Comparison of ENCODE assay signal across 10 cellular contexts in genomic region chr9:104386425-104387069, GRCh38.
DNase-seq lines count a peak whose midpoint lies in the region; ATAC-seq, FAIRE-seq and TF ChIP-seq lines count a peak whose summit lies in the region.
"Had no signal": no experiment of that assay in that cellular context is flagged by ENCODE, and none has a peak within 500 bp of the region (broad histone marks: within the 10 kb centered on the region; RNA-seq: fewer than 3 reads in every experiment).

No MANE protein-coding gene starts in this region.

- no peaks in the 10 kb centered on the region for H3K9me3 ChIP-seq in GM12878 (replicated peaks; ENCODE audit: control insufficient read depth, insufficient read depth, low read length)
- H3K9me3 ChIP-seq in HepG2 (ENCODE audit: low read length), result no peaks in the 10 kb centered on the region
- no peaks in the 10 kb centered on the region for H3K9me3 ChIP-seq in CD4-positive, alpha-beta memory T cell (ENCODE audit: control insufficient read depth in 1 of 2, low read length in 2 of 2)

- WGBS in GM12878 (ENCODE audit: insufficient coverage, insufficient replicate concordance, low lambda C conversion rate, missing lambda C conversion rate), result 0% methylated on average over 1 of the region's 1 CpG
- 0% methylated on average over 1 of the region's 1 CpG for WGBS in HepG2 (ENCODE audit: low lambda C conversion rate)

- in situ Hi-C loops in GM12878 (cut with MboI) (loop anchor here (10.0 to 25.0 kb wide), 2 partner anchors 212 to 999 kb away; no protein-coding TSS in a partner anchor), HepG2 (cut with HindIII; ENCODE audit: extremely low pct_ligation_motif_present, low pct_unique_long_range_greater_than_20kb) (loop anchor here (5.0 kb wide), 1 partner anchor 209 kb away; no protein-coding TSS in a partner anchor)

- POLR2A ChIA-PET in GM12878 (lab: Charles Lee) (no interaction called here), HepG2 (lab: Yijun Ruan, JAX) (no interaction called here)
- POLR2A ChIA-PET in CD4-positive, alpha-beta memory T cell (lab: Charles Lee; ENCODE audit: partially characterized antibody), result no interaction called here

- DNase-seq in A172 (ENCODE audit: low spot score) (peak; percentile 64), NCI-H2107 treated with DMSO at 0.1 percent for 48 hours (lab: John Stamatoyannopoulos, UW; ENCODE audit: unreplicated experiment) (peak; percentile 72), GM12878 (ENCODE audit: low read depth, low spot score) (no peak), HepG2 (ENCODE audit: low spot score) (peak; percentile 16), ecto neural progenitor cell (ENCODE audit: low spot score) (no peak)
- DNase-seq in CD4-positive, alpha-beta memory T cell, result no peak

- H3K27me3 Mint-ChIP-seq in CD4-positive, alpha-beta memory T cell, result no peaks in the 10 kb centered on the region
- H3K27me3 Mint-ChIP-seq: stimulated activated naive CD8-positive, alpha-beta T cell treated with anti-CD3 and anti-CD28 coated beads, Interleukin-15, Interleukin-2, amounts not matched to agents 100 ng/mL and 50 ng/mL, for 24 hours had no signal

- H2AFZ ChIP-seq in GM12878 (ENCODE audit: control insufficient read depth, low read depth, low read length) (no peak overlapping the region), HepG2 (ENCODE audit: low read length) (no peak overlapping the region)

- peak; percentile 76 for TF ChIP-seq RAD21 in GM12878 (IDR thresholded peaks at IDR 0.05; ENCODE audit: insufficient read depth, low read depth, low read length)
- TF ChIP-seq RAD21 in HepG2 (CRISPR knock-in tag; IDR thresholded peaks at IDR 0.05), result peak; percentile 31; the same call in 1 of the 2 replicates

- no peaks in the 10 kb centered on the region for H4K20me1 ChIP-seq in GM12878 (ENCODE audit: control insufficient read depth, insufficient read depth)
- no peaks in the 10 kb centered on the region for H4K20me1 ChIP-seq in HepG2 (ENCODE audit: insufficient read depth, low read length)

- no peaks in the 10 kb centered on the region for H3K79me2 ChIP-seq in GM12878 (ENCODE audit: control insufficient read depth, insufficient read depth, low read length)
- H3K79me2 ChIP-seq in HepG2 (ENCODE audit: insufficient read depth, low read length), result no peaks in the 10 kb centered on the region

- no peak overlapping the region for H3K9ac ChIP-seq in GM12878 (ENCODE audit: control insufficient read depth, insufficient read depth, low read length)
- no peak overlapping the region for H3K9ac ChIP-seq in HepG2 (ENCODE audit: insufficient read depth, low read depth, low read length)

- SMC1A ChIA-PET in GM12878 (lab: Charles Lee; ENCODE audit: uncharacterized antibody, unreplicated experiment), result interaction anchor here (0.6 to 2.8 kb wide), 11 partner anchors 10 to 597 kb away, joined by 3 to 38 read pairs (median 3); no protein-coding TSS in a partner anchor

- no peak overlapping the region for H3K27ac ChIP-seq in GM12878 (ENCODE audit: control insufficient read depth, insufficient read depth)
- no peak overlapping the region for H3K27ac ChIP-seq in HepG2 (ENCODE audit: extremely low read length, insufficient read depth, low read length)
- H3K27ac ChIP-seq in CD4-positive, alpha-beta memory T cell (ENCODE audit: low read depth, low read length), result no peak overlapping the region

- no peaks in the 10 kb centered on the region for H3K36me3 ChIP-seq in GM12878 (ENCODE audit: control insufficient read depth in 2 of 2, insufficient read depth in 2 of 2, low read length in 1 of 2)
- no peaks in the 10 kb centered on the region for H3K36me3 ChIP-seq in HepG2 (replicated peaks in 1 of 2; ENCODE audit: control insufficient read depth in 1 of 2, insufficient read depth in 2 of 2, low read length in 2 of 2)
- no peaks in the 10 kb centered on the region for H3K36me3 ChIP-seq in CD4-positive, alpha-beta memory T cell (ENCODE audit: insufficient read depth, low read length)

- ATAC-seq in GM18498 (IDR thresholded peaks at IDR 0.05; ENCODE audit: unreplicated experiment), result peak; percentile 72
- ATAC-seq in HG03039 (IDR thresholded peaks at IDR 0.05; ENCODE audit: unreplicated experiment), result peak; percentile 62
- peak; percentile 74 for ATAC-seq in GM12878
- ATAC-seq in HepG2, result peak; percentile 80

- TF ChIP-seq CTCF in GM12878 (IDR thresholded peaks at IDR 0.05 in 2 of 3, conservative IDR thresholded peaks at IDR 0.05 in 1 of 3; ENCODE audit: control insufficient read depth in 2 of 3, extremely low read depth in 1 of 3, insufficient read depth in 1 of 3, low read depth in 3 of 3, low read length in 3 of 3) (peak; percentile 55 to 66 (median 64); a peak in 5 of 6 replicates), HepG2 (CRISPR knock-in tag; IDR thresholded peaks at IDR 0.05) (peak; percentile 69)

- H3K4me1 Mint-ChIP-seq in CD4-positive, alpha-beta memory T cell, result no peaks in the 10 kb centered on the region

- FAIRE-seq in GM12878 (lab: Jason Lieb, UNC), result peak; percentile 90
- FAIRE-seq in HepG2 (lab: Jason Lieb, UNC), result peak; percentile 23
- FAIRE-seq: colon had no signal

- peaks cover 0 to 1% (median 0%) of the 10 kb centered on the region in 8 donors for H3K9me3 Mint-ChIP-seq in CD4-positive, alpha-beta memory T cell
- H3K9me3 Mint-ChIP-seq: stimulated activated naive CD8-positive, alpha-beta T cell treated with anti-CD3 and anti-CD28 coated beads, Interleukin-15, Interleukin-2, amounts not matched to agents 100 ng/mL and 50 ng/mL, for 24 hours had no signal

- no peak overlapping the region for H3K4me2 ChIP-seq in GM12878 (ENCODE audit: control insufficient read depth, insufficient read depth)
- H3K4me2 ChIP-seq in HepG2 (ENCODE audit: low read depth, low read length), result no peak overlapping the region

- BruUV-seq in GM12878 (replicated peaks; lab: Mats Ljungman, UMichigan) (no TSS peak), HepG2 (replicated peaks; lab: Mats Ljungman, UMichigan) (no TSS peak)

- intact Hi-C loops in GM12878 (cut with micrococcal nuclease; ENCODE audit: unreplicated experiment) (loop anchor here (1.0 to 10.0 kb wide), 4 partner anchors 209 to 988 kb away; partner anchors contain the start of gene NIPSNAP3A), HepG2 (cut with micrococcal nuclease; ENCODE audit: unreplicated experiment) (loop anchor here (1.0 to 2.0 kb wide), 4 partner anchors 209 to 597 kb away; no protein-coding TSS in a partner anchor)
- intact Hi-C loops in CD4-positive, alpha-beta memory T cell (cut with micrococcal nuclease), result loop anchor here (5.0 kb wide), 1 partner anchor 989 kb away; no protein-coding TSS in a partner anchor

- RAD21 ChIA-PET in GM12878 (lab: Charles Lee; ENCODE audit: unreplicated experiment), result interaction anchor here (1.0 to 1.8 kb wide), 7 partner anchors 27 to 597 kb away, joined by 3 to 18 read pairs (median 4); no protein-coding TSS in a partner anchor

- H3K4me3 ChIP-seq in GM12878, result no peak overlapping the region
- no peak overlapping the region for H3K4me3 ChIP-seq in HepG2 (replicated peaks in 1 of 3; ENCODE audit: insufficient read depth in 1 of 3, low read depth in 2 of 3, low read length in 3 of 3)
- no peak overlapping the region for H3K4me3 ChIP-seq in CD4-positive, alpha-beta memory T cell (ENCODE audit: low read length in 2 of 2)

- TF ChIP-seq EP300 in GM12878 (IDR thresholded peaks at IDR 0.05; ENCODE audit: borderline replicate concordance in 1 of 2, control insufficient read depth in 1 of 2, low read depth in 2 of 2, low read length in 2 of 2) (no peak), HepG2 (IDR thresholded peaks at IDR 0.05; ENCODE audit: low read depth in 2 of 2, low read length in 2 of 2) (no peak), HepG2 (CRISPR knock-in tag; IDR thresholded peaks at IDR 0.05; ENCODE audit: borderline replicate concordance) (no peak)

- H3K27ac Mint-ChIP-seq in CD4-positive, alpha-beta memory T cell, result no peak overlapping the region
- H3K27ac Mint-ChIP-seq: stimulated activated naive CD8-positive, alpha-beta T cell treated with anti-CD3 and anti-CD28 coated beads, Interleukin-15, Interleukin-2, amounts not matched to agents 100 ng/mL and 50 ng/mL, for 24 hours had no signal

- no peak overlapping the region for H3K4me3 Mint-ChIP-seq in CD4-positive, alpha-beta memory T cell
- H3K4me3 Mint-ChIP-seq: stimulated activated naive CD8-positive, alpha-beta T cell treated with anti-CD3 and anti-CD28 coated beads, Interleukin-15, Interleukin-2, amounts not matched to agents 100 ng/mL and 50 ng/mL, for 24 hours had no signal

- TF ChIP-seq POLR2A in GM12878 (IDR thresholded peaks at IDR 0.05; ENCODE audit: low read depth, low read length), result no peak
- no peak for TF ChIP-seq POLR2A in HepG2 (IDR thresholded peaks at IDR 0.05; ENCODE audit: insufficient read depth in 1 of 2, low read depth in 2 of 2, low read length in 2 of 2)

- CTCF ChIA-PET in GM12878 (lab: Yijun Ruan, JAX) (interaction anchor here (0.8 to 4.3 kb wide), 21 partner anchors 10 to 1755 kb away, joined by 3 to 48 read pairs (median 3); no protein-coding TSS in a partner anchor), HepG2 (lab: Yijun Ruan, JAX; ENCODE audit: low intra/inter-chr PET ratio, low total read pairs) (interaction anchor here (0.8 to 1.9 kb wide), 2 partner anchors 210 to 989 kb away, joined by 3 to 17 read pairs; no protein-coding TSS in a partner anchor)
- CTCF ChIA-PET in CD4-positive, alpha-beta memory T cell (lab: Charles Lee; ENCODE audit: partially characterized antibody), result no interaction called here

- no peaks in the 10 kb centered on the region for H3K27me3 ChIP-seq in GM12878 (replicated peaks in 1 of 2; ENCODE audit: control insufficient read depth in 2 of 2, insufficient read depth in 2 of 2, low read length in 1 of 2)
- H3K27me3 ChIP-seq in HepG2 (ENCODE audit: control insufficient read depth in 1 of 2, insufficient read depth in 2 of 2, low read length in 2 of 2), result no peaks in the 10 kb centered on the region
- H3K27me3 ChIP-seq in CD4-positive, alpha-beta memory T cell (ENCODE audit: insufficient read depth, low read length), result no peaks in the 10 kb centered on the region

- no peaks in the 10 kb centered on the region for H3K36me3 Mint-ChIP-seq in CD4-positive, alpha-beta memory T cell

- H3K4me1 ChIP-seq in GM12878 (ENCODE audit: control insufficient read depth, insufficient read depth, low read length) (no peaks in the 10 kb centered on the region), HepG2 (ENCODE audit: insufficient read depth, low read length) (no peaks in the 10 kb centered on the region)
- H3K4me1 ChIP-seq in CD4-positive, alpha-beta memory T cell (ENCODE audit: insufficient read depth, low read length), result no peaks in the 10 kb centered on the region

TF ChIP-seq in GM12878, 131 proteins besides CTCF, POLR2A, EP300 and RAD21:
- peak; percentile 57; the same call in 1 of the 2 replicates for TF ChIP-seq SMC3 (IDR thresholded peaks at IDR 0.05; ENCODE audit: borderline replicate concordance, low read length)
- no peak for TF ChIP-seq CREM (IDR thresholded peaks at IDR 0.05; ENCODE audit: low read depth)

TF ChIP-seq in HepG2, 621 proteins besides CTCF, POLR2A, EP300 and RAD21 (continues in another document):
- no peak for TF ChIP-seq MAFF (IDR thresholded peaks at IDR 0.05; ENCODE audit: low read depth, low read length)
- peak; percentile 63 for TF ChIP-seq SMC3 (IDR thresholded peaks at IDR 0.05; ENCODE audit: low read length)
- no peak for TF ChIP-seq ZNF841 (CRISPR knock-in tag; IDR thresholded peaks at IDR 0.05; ENCODE audit: borderline replicate concordance)
- no peak for TF ChIP-seq RBM39 (IDR thresholded peaks at IDR 0.05; ENCODE audit: low read depth, low read length, poor library complexity, severe bottlenecking)
- no peak for TF ChIP-seq TAF15 (IDR thresholded peaks at IDR 0.05; ENCODE audit: low read depth, low read length, poor library complexity, severe bottlenecking)

Comparison
In these comparisons a context has a peak if more than half of its experiments do, and no peak if none do; other contexts are left out.
1. DNase-seq: peak in A172 (single experiment), NCI-H2107 treated with DMSO at 0.1 percent for 48 hours (single experiment) and HepG2 (single experiment); none in GM12878 (single experiment), CD4-positive, alpha-beta memory T cell (0 of 5) and ecto neural progenitor cell (single experiment).
2. Peak in every context shown above with its lines, with median percentiles within 50 percentile points of each other: ATAC-seq.